In genomic region chr19:2333807-2334211, GRCh38 we compare ENCODE assay signal across 11 cellular contexts. TPM values are rescaled to one million over a fixed set of nuclear protein-coding genes. Genes with fewer than 3 reads are reported as not detected.
DNase-seq lines count a peak whose midpoint lies in the region; ATAC-seq and TF ChIP-seq lines count a peak whose summit lies in the region.
"Had no signal": no experiment of that assay in that cellular context is flagged by ENCODE, and none has a peak within 500 bp of the region (broad histone marks: within the 10 kb centered on the region; RNA-seq: fewer than 3 reads in every experiment).

No MANE protein-coding gene starts in this region.

- H3K9me2 ChIP-seq in GM23338 (ENCODE audit: insufficient read depth) = no peaks in the 10 kb centered on the region; the same call in 1 of the 2 replicates

- no peak overlapping the region; the same call in 2 of the 3 replicates for H3K4me3 Mint-ChIP-seq in GM23338
- H3K4me3 Mint-ChIP-seq in activated naive CD8-positive, alpha-beta T cell treated with anti-CD3 and anti-CD28 coated beads, Interleukin-2, amount 10 ng/mL, durations not matched to agents 7 days and 5 days = no peak overlapping the region
- H3K4me3 Mint-ChIP-seq in naive thymus-derived CD4-positive, alpha-beta T cell = peak overlapping the region in 7 of 10 donors; percentile 35 to 80 (median 39)

- H3K27me3 Mint-ChIP-seq in GM23338 (ENCODE audit: insufficient read depth, low read depth, poor library complexity) = peaks cover 32% of the 10 kb centered on the region
- H3K27me3 Mint-ChIP-seq in activated naive CD8-positive, alpha-beta T cell treated with anti-CD3 and anti-CD28 coated beads, Interleukin-2, amount 10 ng/mL, durations not matched to agents 7 days and 5 days = no peaks in the 10 kb centered on the region
- H3K27me3 Mint-ChIP-seq in naive thymus-derived CD4-positive, alpha-beta T cell = no peaks in the 10 kb centered on the region

- no peak overlapping the region for H3K4me2 ChIP-seq in GM23338

- H3K79me2 ChIP-seq in GM23338 (replicated peaks; ENCODE audit: insufficient read depth) = peaks cover 61% of the 10 kb centered on the region

- H3K36me3 ChIP-seq in BE2C (peaks cover 14% of the 10 kb centered on the region), GM23338 (ENCODE audit: insufficient read depth) (no peaks in the 10 kb centered on the region)
- peaks cover 0 to 21% (median 0%) of the 10 kb centered on the region in 3 experiments for H3K36me3 ChIP-seq in naive thymus-derived CD4-positive, alpha-beta T cell (ENCODE audit: control insufficient read depth in 2 of 3, insufficient read depth in 3 of 3, low read length in 3 of 3)

- TF ChIP-seq CTCF in BE2C (IDR thresholded peaks at IDR 0.05; ENCODE audit: low read depth, low read length) = peak; percentile 28; the same call in 1 of the 2 replicates
- TF ChIP-seq CTCF in GM23338 (conservative IDR thresholded peaks at IDR 0.05; ENCODE audit: low read depth in 2 of 2) = peak in 1 of 2 experiments; percentile 54; a peak in 2 of 4 replicates

- DNase-seq in BE2C (no peak), GM23338 (ENCODE audit: low spot score) (no peak), OCI-M1 (lab: John Stamatoyannopoulos, UW) (no peak), GOT3 (lab: John Stamatoyannopoulos, UW) (no peak)
- no peak for DNase-seq in activated naive CD8-positive, alpha-beta T cell treated with anti-CD3 and anti-CD28 coated beads, Interleukin-2, amount 10 ng/mL, durations not matched to agents 7 days and 5 days
- DNase-seq in naive thymus-derived CD4-positive, alpha-beta T cell = no peak
- no peak for DNase-seq in effector CD8-positive, alpha-beta T cell (lab: John Stamatoyannopoulos, UW)
- DNase-seq: T-helper 9 cell had no signal

- H3K4me3 ChIP-seq in BE2C (ENCODE audit: low read depth, low read length) (no peak overlapping the region), GM23338 (no peak overlapping the region)
- H3K4me3 ChIP-seq in naive thymus-derived CD4-positive, alpha-beta T cell (ENCODE audit: low read length) = no peak overlapping the region
- H3K4me3 ChIP-seq: left lung had no signal

- CTCF ChIA-PET in naive thymus-derived CD4-positive, alpha-beta T cell (lab: Charles Lee) = interaction anchor here (0.6 kb wide), 1 partner anchor 45 kb away, joined by 4 read pairs; no protein-coding TSS in a partner anchor

- POLR2A ChIA-PET in activated naive CD8-positive, alpha-beta T cell treated with anti-CD3 and anti-CD28 coated beads, Interleukin-2, amount 10 ng/mL, durations not matched to agents 7 days and 5 days (lab: Charles Lee) = no interaction called here
- POLR2A ChIA-PET in naive thymus-derived CD4-positive, alpha-beta T cell (lab: Charles Lee) = interaction anchor here (1.3 kb wide), 1 partner anchor 30 kb away, joined by 4 read pairs; no protein-coding TSS in a partner anchor

- intact Hi-C loops in naive thymus-derived CD4-positive, alpha-beta T cell (cut with micrococcal nuclease) = loop anchor here in 1 of 2 donors (5.0 kb wide), 1 partner anchor 58 kb away; no protein-coding TSS in a partner anchor

- peaks cover 13% of the 10 kb centered on the region for H4K20me1 ChIP-seq in GM23338 (replicated peaks; ENCODE audit: insufficient read depth)

- peak; percentile 12 for ATAC-seq in GM23338
- no peak for ATAC-seq in activated naive CD8-positive, alpha-beta T cell treated with anti-CD3 and anti-CD28 coated beads, Interleukin-2, amount 10 ng/mL, durations not matched to agents 7 days and 5 days (ENCODE audit: low read depth)
- no peak for ATAC-seq in naive thymus-derived CD4-positive, alpha-beta T cell
- ATAC-seq in GM18867 (IDR thresholded peaks at IDR 0.05; ENCODE audit: unreplicated experiment) = no peak
- ATAC-seq: left lung had no signal

- H3K27me3 ChIP-seq in BE2C (no peaks in the 10 kb centered on the region), GM23338 (ENCODE audit: insufficient read depth) (no peaks in the 10 kb centered on the region)
- no peaks in the 10 kb centered on the region for H3K27me3 ChIP-seq in naive thymus-derived CD4-positive, alpha-beta T cell (ENCODE audit: control insufficient read depth in 2 of 2, insufficient read depth in 2 of 2, low read length in 2 of 2)
- H3K27me3 ChIP-seq: left lung had no signal

- H3K4me1 ChIP-seq in BE2C = peaks cover 31% of the 10 kb centered on the region
- peaks cover 17% of the 10 kb centered on the region for H3K4me1 ChIP-seq in GM23338 (ENCODE audit: insufficient read depth)
- H3K4me1 ChIP-seq in naive thymus-derived CD4-positive, alpha-beta T cell (ENCODE audit: control insufficient read depth in 2 of 2, insufficient read depth in 2 of 2, low read length in 2 of 2) = peaks cover 5 to 41% of the 10 kb centered on the region in 2 donors

- peak overlapping the region; percentile 84; the same call in 1 of the 2 replicates for H3K27ac Mint-ChIP-seq in GM23338
- H3K27ac Mint-ChIP-seq in activated naive CD8-positive, alpha-beta T cell treated with anti-CD3 and anti-CD28 coated beads, Interleukin-2, amount 10 ng/mL, durations not matched to agents 7 days and 5 days = peak overlapping the region; percentile 82
- H3K27ac Mint-ChIP-seq in naive thymus-derived CD4-positive, alpha-beta T cell = peak overlapping the region; percentile 58 to 93 (median 84)

- peaks cover 24% of the 10 kb centered on the region for H3F3A ChIP-seq in GM23338 (replicated peaks; ENCODE audit: low read depth)

- no peak overlapping the region for H3K27ac ChIP-seq in GM23338 (ENCODE audit: low read depth)
- peak overlapping the region; percentile 68 for H3K27ac ChIP-seq in naive thymus-derived CD4-positive, alpha-beta T cell (ENCODE audit: low read depth, low read length)
- H3K27ac ChIP-seq: C4-2B, left lung had no signal

- peaks cover 42% of the 10 kb centered on the region for H3K4me1 Mint-ChIP-seq in GM23338
- H3K4me1 Mint-ChIP-seq in activated naive CD8-positive, alpha-beta T cell treated with anti-CD3 and anti-CD28 coated beads, Interleukin-2, amount 10 ng/mL, durations not matched to agents 7 days and 5 days = peaks cover 33% of the 10 kb centered on the region
- H3K4me1 Mint-ChIP-seq in naive thymus-derived CD4-positive, alpha-beta T cell = peaks cover 33 to 61% (median 45%) of the 10 kb centered on the region in 7 donors

- peaks cover 16% of the 10 kb centered on the region for H3K9me3 Mint-ChIP-seq in GM23338
- peaks cover 8% of the 10 kb centered on the region for H3K9me3 Mint-ChIP-seq in activated naive CD8-positive, alpha-beta T cell treated with anti-CD3 and anti-CD28 coated beads, Interleukin-2, amount 10 ng/mL, durations not matched to agents 7 days and 5 days
- peaks cover 0 to 10% (median 0%) of the 10 kb centered on the region in 11 donors for H3K9me3 Mint-ChIP-seq in naive thymus-derived CD4-positive, alpha-beta T cell

- H3K9me3 ChIP-seq in BE2C = no peaks in the 10 kb centered on the region
- no peaks in the 10 kb centered on the region for H3K9me3 ChIP-seq in naive thymus-derived CD4-positive, alpha-beta T cell (ENCODE audit: control insufficient read depth in 2 of 3, low read length in 3 of 3)
- H3K9me3 ChIP-seq: left lung had no signal

- peaks cover 27% of the 10 kb centered on the region for H3K36me3 Mint-ChIP-seq in GM23338 (ENCODE audit: low read depth)
- H3K36me3 Mint-ChIP-seq in activated naive CD8-positive, alpha-beta T cell treated with anti-CD3 and anti-CD28 coated beads, Interleukin-2, amount 10 ng/mL, durations not matched to agents 7 days and 5 days = peaks cover 13% of the 10 kb centered on the region
- H3K36me3 Mint-ChIP-seq in naive thymus-derived CD4-positive, alpha-beta T cell = peaks cover 0 to 15% (median 6%) of the 10 kb centered on the region in 5 donors

- H2AFZ ChIP-seq in GM23338 = no peak overlapping the region

RNA-seq across cellular contexts. Expression of gene SPPL2B, which starts 5.3 kb away (rescaled TPM):
- 132 TPM for polyA plus RNA-seq in BE2C (2012; ENCODE audit: insufficient read depth, insufficient read length, low read depth)
- 51.0 and 53.3 TPM in 2 replicates for total RNA-seq in GM23338 (2014; rRNA removed; shearing (Covaris generic))
- polyA plus RNA-seq in GM23338 (2016; fragmentation: Nextera tagmentation; extraction: Ambion mirVana) = 21.1 and 23.5 TPM in 2 replicates
- total RNA-seq in activated naive CD8-positive, alpha-beta T cell treated with anti-CD3 and anti-CD28 coated beads, Interleukin-2, amount 10 ng/mL, durations not matched to agents 7 days and 5 days = 100 to 1,000 TPM in 1 of 2 experiments, 10 to 100 TPM in 1; 90.6 to 101 TPM
- total RNA-seq in naive thymus-derived CD4-positive, alpha-beta T cell = 100 to 1,000 TPM in 4 of 5 experiments, 10 to 100 TPM in 1; 92.2 to 150 (median 140) TPM
- polyA plus RNA-seq in naive thymus-derived CD4-positive, alpha-beta T cell = 10 to 100 TPM; 11.1 to 15.7 TPM

RNA-seq across cellular contexts. Expression of gene LSM7, which starts 5.4 kb away (rescaled TPM):
- polyA plus RNA-seq in BE2C (2012; ENCODE audit: insufficient read depth, insufficient read length, low read depth) = 1,058 TPM
- 197 and 299 TPM in 2 replicates for total RNA-seq in GM23338 (2014; rRNA removed; shearing (Covaris generic))
- polyA plus RNA-seq in GM23338 (2016; fragmentation: Nextera tagmentation; extraction: Ambion mirVana) = 409 and 434 TPM in 2 replicates
- 100 to 1,000 TPM; 111 to 125 TPM for total RNA-seq in activated naive CD8-positive, alpha-beta T cell treated with anti-CD3 and anti-CD28 coated beads, Interleukin-2, amount 10 ng/mL, durations not matched to agents 7 days and 5 days
- total RNA-seq in naive thymus-derived CD4-positive, alpha-beta T cell = 100 to 1,000 TPM in 3 of 5 experiments, 10 to 100 TPM in 2; 79.4 to 131 (median 102) TPM
- 100 to 1,000 TPM; 142 to 182 TPM for polyA plus RNA-seq in naive thymus-derived CD4-positive, alpha-beta T cell

RNA-seq across cellular contexts. Expression of gene LINGO3, which starts 25.9 kb away (rescaled TPM):
- polyA plus RNA-seq in BE2C (2012; ENCODE audit: insufficient read depth, insufficient read length, low read depth) = not detected
- 0.45 and 1.9 TPM in 2 replicates for total RNA-seq in GM23338 (2014; rRNA removed; shearing (Covaris generic))
- polyA plus RNA-seq in GM23338 (2016; fragmentation: Nextera tagmentation; extraction: Ambion mirVana) = 0.29 and 0.40 TPM in 2 replicates
- total RNA-seq in activated naive CD8-positive, alpha-beta T cell treated with anti-CD3 and anti-CD28 coated beads, Interleukin-2, amount 10 ng/mL, durations not matched to agents 7 days and 5 days = under 1 TPM; 0.69 to 0.82 TPM
- 1 to 10 TPM in 2 of 5 experiments, under 1 TPM in 3; 0.27 to 1.8 (median 0.72) TPM for total RNA-seq in naive thymus-derived CD4-positive, alpha-beta T cell
- 10 to 100 TPM in 1 of 2 donors, 1 to 10 TPM in 1; 3.6 to 12.9 TPM for polyA plus RNA-seq in naive thymus-derived CD4-positive, alpha-beta T cell

RNA-seq across cellular contexts. Expression of gene TMPRSS9, which starts 26.3 kb away (rescaled TPM):
- polyA plus RNA-seq in BE2C (2012; ENCODE audit: insufficient read depth, insufficient read length, low read depth) = 0.49 TPM
- total RNA-seq in GM23338 (2014; rRNA removed; shearing (Covaris generic)) = 0.16 and 0.28 TPM in 2 replicates
- 0.05 and 0.38 TPM in 2 replicates for polyA plus RNA-seq in GM23338 (2016; fragmentation: Nextera tagmentation; extraction: Ambion mirVana)
- under 1 TPM in 1 of 2 experiments, not detected in 1; 0.22 TPM for total RNA-seq in activated naive CD8-positive, alpha-beta T cell treated with anti-CD3 and anti-CD28 coated beads, Interleukin-2, amount 10 ng/mL, durations not matched to agents 7 days and 5 days
- total RNA-seq in naive thymus-derived CD4-positive, alpha-beta T cell = not detected
- polyA plus RNA-seq in naive thymus-derived CD4-positive, alpha-beta T cell = not detected
- total RNA-seq: left lung had no signal

RNA-seq across cellular contexts. Expression of gene PEAK3, which starts 51.8 kb away (rescaled TPM):
- 0.17 TPM for polyA plus RNA-seq in BE2C (2012; ENCODE audit: insufficient read depth, insufficient read length, low read depth)
- not detected in 2 replicates for total RNA-seq in GM23338 (2014; rRNA removed; shearing (Covaris generic))
- polyA plus RNA-seq in GM23338 (2016; fragmentation: Nextera tagmentation; extraction: Ambion mirVana) = not detected in 2 replicates
- total RNA-seq in activated naive CD8-positive, alpha-beta T cell treated with anti-CD3 and anti-CD28 coated beads, Interleukin-2, amount 10 ng/mL, durations not matched to agents 7 days and 5 days = under 1 TPM in 1 of 2 experiments, not detected in 1; 0.14 TPM
- 1 to 10 TPM in 1 of 5 experiments, under 1 TPM in 3, not detected in 1; 0.14 to 3.9 (median 0.45) TPM for total RNA-seq in naive thymus-derived CD4-positive, alpha-beta T cell
- under 1 TPM; 0.14 to 0.44 TPM for polyA plus RNA-seq in naive thymus-derived CD4-positive, alpha-beta T cell

Comparison
In these comparisons a context has a peak if more than half of its experiments do, and no peak if none do; other contexts are left out.
1. H3K4me3 Mint-ChIP-seq: peak in naive thymus-derived CD4-positive, alpha-beta T cell (7 of 10); none in GM23338 (single experiment) and activated naive CD8-positive, alpha-beta T cell treated with anti-CD3 and anti-CD28 coated beads, Interleukin-2, amount 10 ng/mL, durations not matched to agents 7 days and 5 days (single experiment).
2. Peak in every context shown above with its lines, with median percentiles within 50 percentile points of each other: H3K27ac Mint-ChIP-seq.